Comparison of ENCODE assay signal across 8 cellular contexts in genomic region chrX:12978205-12979010, GRCh38. TPM values are rescaled to one million over a fixed set of nuclear protein-coding genes. Genes with fewer than 3 reads are reported as not detected.
DNase-seq lines count a peak whose midpoint lies in the region; TF ChIP-seq lines count a peak whose summit lies in the region.

No MANE protein-coding gene starts in this region.

- no peak overlapping the region for H3K9ac ChIP-seq in muscle layer of colon (ENCODE audit: low read length)

- H3K36me3 Mint-ChIP-seq in type B pancreatic cell: peaks cover 20% of the 10 kb centered on the region

- H3K36me3 ChIP-seq in HAP-1 (replicated peaks) (peaks cover 21% of the 10 kb centered on the region), muscle layer of colon (ENCODE audit: insufficient read depth, low read length) (no peaks in the 10 kb centered on the region)
- H3K36me3 ChIP-seq in effector memory CD4-positive, alpha-beta T cell (ENCODE audit: control insufficient read depth, insufficient read depth, low read length): peaks cover 13% of the 10 kb centered on the region

- H3K4me3 Mint-ChIP-seq in type B pancreatic cell: peak overlapping the region; percentile 94

- DNase-seq in GM13977 (ENCODE audit: low spot score): peak; percentile 73
- peak; percentile 41 to 68 for DNase-seq in HAP-1 (ENCODE audit: low spot score in 2 of 2)
- peak; percentile 89 for DNase-seq in NB4 (ENCODE audit: low read depth)
- DNase-seq in activated CD4-positive, alpha-beta T cell treated with anti-CD3 and anti-CD28 coated beads, Interleukin-2, amount 50 U/mL, for 48 hours: peak; percentile 57 to 71
- peak; percentile 60 to 70 (median 62) for DNase-seq in effector memory CD4-positive, alpha-beta T cell
- no peak for DNase-seq in type B pancreatic cell (ENCODE audit: extremely low spot score, unreplicated experiment)
- DNase-seq in NCI-H1092 treated with DMSO at 0.1 percent for 48 hours (lab: John Stamatoyannopoulos, UW): no peak

- H3K27me3 ChIP-seq in HAP-1 (ENCODE audit: low read depth) (no peaks in the 10 kb centered on the region), muscle layer of colon (ENCODE audit: control insufficient read depth in 1 of 2, insufficient read depth in 2 of 2, low read length in 2 of 2) (peaks cover 0 to 7% of the 10 kb centered on the region in 2 donors)
- no peaks in the 10 kb centered on the region for H3K27me3 ChIP-seq in effector memory CD4-positive, alpha-beta T cell (replicated peaks; ENCODE audit: control insufficient read depth, insufficient read depth, low read length, poor library complexity, severe bottlenecking)

- H3K9me3 ChIP-seq in HAP-1 (no peaks in the 10 kb centered on the region), muscle layer of colon (ENCODE audit: low read length) (no peaks in the 10 kb centered on the region)
- no peaks in the 10 kb centered on the region for H3K9me3 ChIP-seq in effector memory CD4-positive, alpha-beta T cell (ENCODE audit: control insufficient read depth, low read length)

- in situ Hi-C loops in GM13977 (cut with MboI; ENCODE audit: low pct_unique_long_range_greater_than_20kb, low sequenced_read_pairs, unreplicated experiment) (loop anchor here (25.0 kb wide), 1 partner anchor 709 kb away; the partner anchor contains the start of gene RAB9A), HAP-1 (cut with MboI; ENCODE audit: low sequenced_read_pairs) (no loop called here)

- H3K4me1 Mint-ChIP-seq in type B pancreatic cell (ENCODE audit: unreplicated experiment): peaks cover 13% of the 10 kb centered on the region

- peak overlapping the region; percentile 96 for H3K27ac Mint-ChIP-seq in type B pancreatic cell

- peaks cover 6% of the 10 kb centered on the region for H3K27me3 Mint-ChIP-seq in type B pancreatic cell

- H3K9me3 Mint-ChIP-seq in type B pancreatic cell: no peaks in the 10 kb centered on the region

- peaks cover 43% of the 10 kb centered on the region for H3K4me1 ChIP-seq in HAP-1
- H3K4me1 ChIP-seq in effector memory CD4-positive, alpha-beta T cell (ENCODE audit: control insufficient read depth, insufficient read depth, low read length, poor library complexity, severe bottlenecking): peaks cover 34% of the 10 kb centered on the region
- H3K4me1 ChIP-seq in muscle layer of colon (ENCODE audit: insufficient read depth, low read length): no peaks in the 10 kb centered on the region

- TF ChIP-seq CTCF in GM13977 (IDR thresholded peaks at IDR 0.05; ENCODE audit: extremely low read depth, insufficient read depth, missing control alignments) (no peak), NB4 (IDR thresholded peaks at IDR 0.05; ENCODE audit: low read depth, low read length) (no peak), type B pancreatic cell (conservative IDR thresholded peaks at IDR 0.05) (peak; percentile 32)

- H3K4me3 ChIP-seq in HAP-1 (no peak overlapping the region), NB4 (ENCODE audit: low read depth, low read length) (peak overlapping the region; percentile 96), muscle layer of colon (ENCODE audit: low read depth in 1 of 2, low read length in 2 of 2) (no peak overlapping the region)
- peak overlapping the region; percentile 46 for H3K4me3 ChIP-seq in effector memory CD4-positive, alpha-beta T cell (ENCODE audit: insufficient read depth, low read depth, low read length, poor library complexity, severe bottlenecking)

- peak; percentile 60 for TF ChIP-seq POLR2A in NB4 (IDR thresholded peaks at IDR 0.05; ENCODE audit: extremely low read depth, insufficient read length)

- H3K27ac ChIP-seq in effector memory CD4-positive, alpha-beta T cell (ENCODE audit: insufficient read depth, low read length, poor library complexity, severe bottlenecking): peak overlapping the region; percentile 78
- H3K27ac ChIP-seq in muscle layer of colon (ENCODE audit: low read depth, low read length): peak overlapping the region; percentile 32

RNA-seq across cellular contexts. Expression of gene TMSB4X, which starts 3.5 kb away (rescaled TPM):
- total RNA-seq in type B pancreatic cell (ENCODE audit: low replicate concordance): 1,981 and 2,322 TPM in 2 replicates

Comparison
In these comparisons a context has a peak if more than half of its experiments do, and no peak if none do; other contexts are left out.
1. DNase-seq: peak in GM13977 (single experiment), HAP-1 (2 of 2), NB4 (single experiment), activated CD4-positive, alpha-beta T cell treated with anti-CD3 and anti-CD28 coated beads, Interleukin-2, amount 50 U/mL, for 48 hours (2 of 2) and effector memory CD4-positive, alpha-beta T cell (3 of 3); none in type B pancreatic cell (single experiment) and NCI-H1092 treated with DMSO at 0.1 percent for 48 hours (single experiment).
2. H3K4me3 ChIP-seq: peak in NB4 (single experiment) and effector memory CD4-positive, alpha-beta T cell (single experiment); none in HAP-1 (single experiment) and muscle layer of colon (0 of 2).